1 cellular context compared by ENCODE assay signal in the genomic region with DNA sequence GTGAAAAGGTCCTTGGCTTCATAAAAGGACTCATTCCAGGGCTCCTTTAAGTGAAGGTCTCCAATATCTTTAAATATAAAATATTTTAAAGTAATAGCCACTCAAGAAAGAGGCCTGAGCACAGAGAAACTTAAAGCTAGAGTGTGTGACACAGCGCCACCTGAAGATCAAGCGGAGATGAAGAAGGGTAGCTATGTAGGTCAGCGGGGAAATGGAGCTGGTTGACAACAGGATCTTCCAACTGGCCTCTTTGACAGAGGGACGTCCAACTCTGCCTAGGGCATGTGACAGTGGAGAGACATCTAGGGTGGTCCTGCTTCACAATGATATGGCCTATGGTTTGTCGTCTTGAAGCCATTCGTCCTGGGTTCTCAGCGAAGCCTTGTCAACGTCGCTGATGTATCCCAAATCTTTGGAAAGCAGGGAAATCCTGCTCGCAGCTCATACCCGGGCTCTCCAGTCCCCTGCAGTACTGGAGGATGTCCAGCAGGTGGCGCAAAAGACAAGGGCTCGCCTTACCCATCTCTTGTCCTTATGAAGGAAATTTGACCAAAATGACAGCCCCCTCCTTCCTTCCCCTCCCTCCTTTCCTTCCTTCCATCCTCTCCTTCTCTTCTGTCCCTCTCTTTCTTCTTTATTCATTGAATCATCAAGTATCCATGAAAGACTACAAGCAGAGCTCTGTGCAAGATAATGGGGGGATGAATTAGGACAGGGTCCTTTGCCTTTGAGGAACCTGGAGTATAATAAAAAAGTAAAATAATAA.
TF ChIP-seq lines count a peak whose summit lies in the region.

No MANE protein-coding gene starts in this region.

TF ChIP-seq in GM23338, 12 proteins besides CTCF, POLR2A, EP300 and RAD21 (continued from another document):
- TF ChIP-seq, protein P1, sequence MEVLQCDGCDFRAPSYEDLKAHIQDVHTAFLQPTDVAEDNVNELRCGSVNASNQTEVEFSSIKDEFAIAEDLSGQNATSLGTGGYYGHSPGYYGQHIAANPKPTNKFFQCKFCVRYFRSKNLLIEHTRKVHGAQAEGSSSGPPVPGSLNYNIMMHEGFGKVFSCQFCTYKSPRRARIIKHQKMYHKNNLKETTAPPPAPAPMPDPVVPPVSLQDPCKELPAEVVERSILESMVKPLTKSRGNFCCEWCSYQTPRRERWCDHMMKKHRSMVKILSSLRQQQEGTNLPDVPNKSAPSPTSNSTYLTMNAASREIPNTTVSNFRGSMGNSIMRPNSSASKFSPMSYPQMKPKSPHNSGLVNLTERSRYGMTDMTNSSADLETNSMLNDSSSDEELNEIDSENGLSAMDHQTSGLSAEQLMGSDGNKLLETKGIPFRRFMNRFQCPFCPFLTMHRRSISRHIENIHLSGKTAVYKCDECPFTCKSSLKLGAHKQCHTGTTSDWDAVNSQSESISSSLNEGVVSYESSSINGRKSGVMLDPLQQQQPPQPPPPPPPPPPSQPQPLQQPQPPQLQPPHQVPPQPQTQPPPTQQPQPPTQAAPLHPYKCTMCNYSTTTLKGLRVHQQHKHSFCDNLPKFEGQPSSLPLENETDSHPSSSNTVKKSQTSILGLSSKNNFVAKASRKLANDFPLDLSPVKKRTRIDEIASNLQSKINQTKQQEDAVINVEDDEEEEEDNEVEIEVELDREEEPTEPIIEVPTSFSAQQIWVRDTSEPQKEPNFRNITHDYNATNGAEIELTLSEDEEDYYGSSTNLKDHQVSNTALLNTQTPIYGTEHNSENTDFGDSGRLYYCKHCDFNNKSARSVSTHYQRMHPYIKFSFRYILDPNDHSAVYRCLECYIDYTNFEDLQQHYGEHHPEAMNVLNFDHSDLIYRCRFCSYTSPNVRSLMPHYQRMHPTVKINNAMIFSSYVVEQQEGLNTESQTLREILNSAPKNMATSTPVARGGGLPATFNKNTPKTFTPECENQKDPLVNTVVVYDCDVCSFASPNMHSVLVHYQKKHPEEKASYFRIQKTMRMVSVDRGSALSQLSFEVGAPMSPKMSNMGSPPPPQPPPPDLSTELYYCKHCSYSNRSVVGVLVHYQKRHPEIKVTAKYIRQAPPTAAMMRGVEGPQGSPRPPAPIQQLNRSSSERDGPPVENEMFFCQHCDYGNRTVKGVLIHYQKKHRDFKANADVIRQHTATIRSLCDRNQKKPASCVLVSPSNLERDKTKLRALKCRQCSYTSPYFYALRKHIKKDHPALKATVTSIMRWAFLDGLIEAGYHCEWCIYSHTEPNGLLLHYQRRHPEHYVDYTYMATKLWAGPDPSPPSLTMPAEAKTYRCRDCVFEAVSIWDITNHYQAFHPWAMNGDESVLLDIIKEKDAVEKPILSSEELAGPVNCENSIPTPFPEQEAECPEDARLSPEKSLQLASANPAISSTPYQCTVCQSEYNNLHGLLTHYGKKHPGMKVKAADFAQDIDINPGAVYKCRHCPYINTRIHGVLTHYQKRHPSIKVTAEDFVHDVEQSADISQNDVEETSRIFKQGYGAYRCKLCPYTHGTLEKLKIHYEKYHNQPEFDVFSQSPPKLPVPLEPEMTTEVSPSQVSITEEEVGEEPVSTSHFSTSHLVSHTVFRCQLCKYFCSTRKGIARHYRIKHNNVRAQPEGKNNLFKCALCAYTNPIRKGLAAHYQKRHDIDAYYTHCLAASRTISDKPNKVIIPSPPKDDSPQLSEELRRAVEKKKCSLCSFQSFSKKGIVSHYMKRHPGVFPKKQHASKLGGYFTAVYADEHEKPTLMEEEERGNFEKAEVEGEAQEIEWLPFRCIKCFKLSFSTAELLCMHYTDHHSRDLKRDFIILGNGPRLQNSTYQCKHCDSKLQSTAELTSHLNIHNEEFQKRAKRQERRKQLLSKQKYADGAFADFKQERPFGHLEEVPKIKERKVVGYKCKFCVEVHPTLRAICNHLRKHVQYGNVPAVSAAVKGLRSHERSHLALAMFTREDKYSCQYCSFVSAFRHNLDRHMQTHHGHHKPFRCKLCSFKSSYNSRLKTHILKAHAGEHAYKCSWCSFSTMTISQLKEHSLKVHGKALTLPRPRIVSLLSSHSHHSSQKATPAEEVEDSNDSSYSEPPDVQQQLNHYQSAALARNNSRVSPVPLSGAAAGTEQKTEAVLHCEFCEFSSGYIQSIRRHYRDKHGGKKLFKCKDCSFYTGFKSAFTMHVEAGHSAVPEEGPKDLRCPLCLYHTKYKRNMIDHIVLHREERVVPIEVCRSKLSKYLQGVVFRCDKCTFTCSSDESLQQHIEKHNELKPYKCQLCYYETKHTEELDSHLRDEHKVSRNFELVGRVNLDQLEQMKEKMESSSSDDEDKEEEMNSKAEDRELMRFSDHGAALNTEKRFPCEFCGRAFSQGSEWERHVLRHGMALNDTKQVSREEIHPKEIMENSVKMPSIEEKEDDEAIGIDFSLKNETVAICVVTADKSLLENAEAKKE (CRISPR knock-in tag; IDR thresholded peaks at IDR 0.05), result no peak
- TF ChIP-seq JUNB (IDR thresholded peaks at IDR 0.05; ENCODE audit: unreplicated experiment), result no peak
- TF ChIP-seq, protein P2, sequence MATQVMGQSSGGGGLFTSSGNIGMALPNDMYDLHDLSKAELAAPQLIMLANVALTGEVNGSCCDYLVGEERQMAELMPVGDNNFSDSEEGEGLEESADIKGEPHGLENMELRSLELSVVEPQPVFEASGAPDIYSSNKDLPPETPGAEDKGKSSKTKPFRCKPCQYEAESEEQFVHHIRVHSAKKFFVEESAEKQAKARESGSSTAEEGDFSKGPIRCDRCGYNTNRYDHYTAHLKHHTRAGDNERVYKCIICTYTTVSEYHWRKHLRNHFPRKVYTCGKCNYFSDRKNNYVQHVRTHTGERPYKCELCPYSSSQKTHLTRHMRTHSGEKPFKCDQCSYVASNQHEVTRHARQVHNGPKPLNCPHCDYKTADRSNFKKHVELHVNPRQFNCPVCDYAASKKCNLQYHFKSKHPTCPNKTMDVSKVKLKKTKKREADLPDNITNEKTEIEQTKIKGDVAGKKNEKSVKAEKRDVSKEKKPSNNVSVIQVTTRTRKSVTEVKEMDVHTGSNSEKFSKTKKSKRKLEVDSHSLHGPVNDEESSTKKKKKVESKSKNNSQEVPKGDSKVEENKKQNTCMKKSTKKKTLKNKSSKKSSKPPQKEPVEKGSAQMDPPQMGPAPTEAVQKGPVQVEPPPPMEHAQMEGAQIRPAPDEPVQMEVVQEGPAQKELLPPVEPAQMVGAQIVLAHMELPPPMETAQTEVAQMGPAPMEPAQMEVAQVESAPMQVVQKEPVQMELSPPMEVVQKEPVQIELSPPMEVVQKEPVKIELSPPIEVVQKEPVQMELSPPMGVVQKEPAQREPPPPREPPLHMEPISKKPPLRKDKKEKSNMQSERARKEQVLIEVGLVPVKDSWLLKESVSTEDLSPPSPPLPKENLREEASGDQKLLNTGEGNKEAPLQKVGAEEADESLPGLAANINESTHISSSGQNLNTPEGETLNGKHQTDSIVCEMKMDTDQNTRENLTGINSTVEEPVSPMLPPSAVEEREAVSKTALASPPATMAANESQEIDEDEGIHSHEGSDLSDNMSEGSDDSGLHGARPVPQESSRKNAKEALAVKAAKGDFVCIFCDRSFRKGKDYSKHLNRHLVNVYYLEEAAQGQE (IDR thresholded peaks at IDR 0.05; ENCODE audit: unreplicated experiment), result no peak
- TF ChIP-seq ZNF114 (CRISPR knock-in tag; IDR thresholded peaks at IDR 0.05), result no peak
- no peak for TF ChIP-seq CREB1 (CRISPR knock-in tag; IDR thresholded peaks at IDR 0.05; ENCODE audit: low read depth)
- no peak for TF ChIP-seq STAT1 (IDR thresholded peaks at IDR 0.05; ENCODE audit: unreplicated experiment)
- TF ChIP-seq, protein P3, sequence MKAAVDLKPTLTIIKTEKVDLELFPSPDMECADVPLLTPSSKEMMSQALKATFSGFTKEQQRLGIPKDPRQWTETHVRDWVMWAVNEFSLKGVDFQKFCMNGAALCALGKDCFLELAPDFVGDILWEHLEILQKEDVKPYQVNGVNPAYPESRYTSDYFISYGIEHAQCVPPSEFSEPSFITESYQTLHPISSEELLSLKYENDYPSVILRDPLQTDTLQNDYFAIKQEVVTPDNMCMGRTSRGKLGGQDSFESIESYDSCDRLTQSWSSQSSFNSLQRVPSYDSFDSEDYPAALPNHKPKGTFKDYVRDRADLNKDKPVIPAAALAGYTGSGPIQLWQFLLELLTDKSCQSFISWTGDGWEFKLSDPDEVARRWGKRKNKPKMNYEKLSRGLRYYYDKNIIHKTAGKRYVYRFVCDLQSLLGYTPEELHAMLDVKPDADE (IDR thresholded peaks at IDR 0.05), result no peak
- TF ChIP-seq POLR2AphosphoS5 (IDR thresholded peaks at IDR 0.05; ENCODE audit: low read depth), result no peak
- TF ChIP-seq NANOG (IDR thresholded peaks at IDR 0.05; ENCODE audit: borderline replicate concordance), result no peak
- no peak for TF ChIP-seq ZNF331 (CRISPR knock-in tag; IDR thresholded peaks at IDR 0.05; ENCODE audit: low read depth)
- TF ChIP-seq EZH2phosphoT487 (IDR thresholded peaks at IDR 0.05; ENCODE audit: unreplicated experiment), result no peak
